In the genomic region with DNA sequence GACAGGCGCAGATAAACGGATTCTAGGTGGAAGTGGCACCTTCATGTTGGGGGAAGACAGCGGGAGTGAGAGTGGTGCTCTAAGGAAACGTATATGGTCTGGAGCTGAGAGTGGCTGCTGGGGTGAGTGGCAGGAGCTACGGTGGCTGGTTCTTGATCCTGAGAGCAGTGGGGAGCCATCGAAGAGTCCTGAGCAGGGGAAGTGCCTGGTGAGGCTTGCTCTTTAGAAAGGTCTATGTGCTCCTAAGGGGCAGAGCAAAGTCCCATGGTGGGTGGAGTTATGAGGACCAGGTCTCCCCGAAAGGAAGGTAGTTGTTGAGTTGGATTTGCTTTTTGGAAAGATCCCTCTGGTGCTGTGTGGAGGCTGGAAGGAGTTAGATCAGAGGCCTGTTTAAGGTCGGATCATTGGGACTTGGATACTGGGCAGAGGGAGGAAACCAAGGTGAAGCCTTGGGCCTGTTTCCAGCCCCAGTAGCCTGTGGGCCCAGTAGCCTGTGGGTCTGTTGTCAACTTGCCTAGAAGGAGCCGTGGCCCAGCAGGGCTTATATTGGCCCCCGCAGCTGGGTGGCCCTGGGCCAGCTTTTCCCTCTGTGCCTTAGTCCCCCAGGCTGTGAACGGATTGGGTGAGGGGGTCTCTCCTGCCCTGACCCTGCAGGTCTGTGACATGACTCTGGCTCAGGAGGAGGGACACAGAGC, we compare ENCODE assay signal across 1 cellular context.
A peak's percentile ranks its signal among the peaks of the same experiment; 100 is the strongest.
TF ChIP-seq lines count a peak whose summit lies in the region.

No MANE protein-coding gene starts in this region.

TF ChIP-seq in K562, 482 proteins besides CTCF, POLR2A, EP300 and RAD21:
- peak; percentile 17 for TF ChIP-seq ZFP36 (IDR thresholded peaks at IDR 0.05; ENCODE audit: low read depth, low read length, partially characterized antibody)
- no peak for TF ChIP-seq MTA1 (IDR thresholded peaks at IDR 0.05; ENCODE audit: borderline replicate concordance)
